Comparison of ENCODE assay signal across 1 cellular context in the genomic region with DNA sequence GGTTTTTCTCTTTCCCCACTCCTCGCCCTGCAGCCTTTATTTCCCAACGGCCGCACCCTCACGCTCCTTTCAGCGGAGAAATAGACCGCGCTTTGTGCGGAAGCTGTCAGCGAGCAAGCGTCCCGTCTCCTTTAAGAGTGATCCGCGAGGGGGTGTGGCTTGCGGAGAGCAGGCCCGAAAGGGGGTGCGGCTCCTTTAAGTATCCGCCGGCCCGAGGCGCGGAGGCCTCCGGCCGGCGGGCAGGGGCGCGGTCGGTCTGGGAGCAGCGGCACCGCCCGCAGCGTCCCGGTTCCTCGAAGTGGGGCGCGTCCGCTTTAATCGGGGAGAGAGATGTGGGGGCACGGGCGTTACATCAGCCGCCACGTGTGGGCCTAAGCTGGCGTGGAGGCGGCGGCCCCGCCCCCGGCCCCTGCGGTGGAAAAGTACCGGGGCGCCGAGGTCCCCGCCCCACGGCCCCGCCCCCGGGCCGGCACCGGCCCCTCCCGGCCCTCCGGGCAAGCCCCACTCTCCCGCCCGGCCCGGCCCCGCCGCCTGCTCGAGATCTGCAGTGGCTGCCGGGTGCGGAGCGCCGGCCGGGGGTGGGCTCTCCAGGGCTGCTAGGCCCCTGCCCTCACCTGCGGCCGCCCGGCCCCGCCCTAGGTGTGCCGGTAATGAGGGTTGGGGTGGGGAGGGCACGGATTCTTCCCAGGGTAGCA.
TF ChIP-seq lines count a peak whose summit lies in the region.

No MANE protein-coding gene starts in this region.

TF ChIP-seq in K562, 482 proteins besides CTCF, POLR2A, EP300 and RAD21 (continued from another document and continues in another):
- 0 out of 2 replicates have a peak, but pooled peaks have one; percentile 30 for TF ChIP-seq RBM34 (IDR thresholded peaks at IDR 0.05; ENCODE audit: borderline replicate concordance, insufficient read depth, low read length)
- TF ChIP-seq ZNF79 (CRISPR knock-in tag; IDR thresholded peaks at IDR 0.05; ENCODE audit: low read depth): no peak
- peak; percentile 30; the same call in 1 of the 2 replicates for TF ChIP-seq CBX1 (IDR thresholded peaks at IDR 0.05; ENCODE audit: low read depth)
- TF ChIP-seq, protein P1, sequence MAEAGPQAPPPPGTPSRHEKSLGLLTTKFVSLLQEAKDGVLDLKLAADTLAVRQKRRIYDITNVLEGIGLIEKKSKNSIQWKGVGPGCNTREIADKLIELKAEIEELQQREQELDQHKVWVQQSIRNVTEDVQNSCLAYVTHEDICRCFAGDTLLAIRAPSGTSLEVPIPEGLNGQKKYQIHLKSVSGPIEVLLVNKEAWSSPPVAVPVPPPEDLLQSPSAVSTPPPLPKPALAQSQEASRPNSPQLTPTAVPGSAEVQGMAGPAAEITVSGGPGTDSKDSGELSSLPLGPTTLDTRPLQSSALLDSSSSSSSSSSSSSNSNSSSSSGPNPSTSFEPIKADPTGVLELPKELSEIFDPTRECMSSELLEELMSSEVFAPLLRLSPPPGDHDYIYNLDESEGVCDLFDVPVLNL (CRISPR knock-in tag; IDR thresholded peaks at IDR 0.05; ENCODE audit: low read depth): no peak
- no peak for TF ChIP-seq PHF21A (IDR thresholded peaks at IDR 0.05; ENCODE audit: borderline replicate concordance, low read depth)
- no peak for TF ChIP-seq ZNF175 (CRISPR knock-in tag; IDR thresholded peaks at IDR 0.05; ENCODE audit: low read depth)
- TF ChIP-seq BRD9 (IDR thresholded peaks at IDR 0.05; ENCODE audit: low read depth, partially characterized antibody): no peak
- no peak for TF ChIP-seq SNAPC5 (CRISPR knock-in tag; IDR thresholded peaks at IDR 0.05)
- TF ChIP-seq, protein P2, sequence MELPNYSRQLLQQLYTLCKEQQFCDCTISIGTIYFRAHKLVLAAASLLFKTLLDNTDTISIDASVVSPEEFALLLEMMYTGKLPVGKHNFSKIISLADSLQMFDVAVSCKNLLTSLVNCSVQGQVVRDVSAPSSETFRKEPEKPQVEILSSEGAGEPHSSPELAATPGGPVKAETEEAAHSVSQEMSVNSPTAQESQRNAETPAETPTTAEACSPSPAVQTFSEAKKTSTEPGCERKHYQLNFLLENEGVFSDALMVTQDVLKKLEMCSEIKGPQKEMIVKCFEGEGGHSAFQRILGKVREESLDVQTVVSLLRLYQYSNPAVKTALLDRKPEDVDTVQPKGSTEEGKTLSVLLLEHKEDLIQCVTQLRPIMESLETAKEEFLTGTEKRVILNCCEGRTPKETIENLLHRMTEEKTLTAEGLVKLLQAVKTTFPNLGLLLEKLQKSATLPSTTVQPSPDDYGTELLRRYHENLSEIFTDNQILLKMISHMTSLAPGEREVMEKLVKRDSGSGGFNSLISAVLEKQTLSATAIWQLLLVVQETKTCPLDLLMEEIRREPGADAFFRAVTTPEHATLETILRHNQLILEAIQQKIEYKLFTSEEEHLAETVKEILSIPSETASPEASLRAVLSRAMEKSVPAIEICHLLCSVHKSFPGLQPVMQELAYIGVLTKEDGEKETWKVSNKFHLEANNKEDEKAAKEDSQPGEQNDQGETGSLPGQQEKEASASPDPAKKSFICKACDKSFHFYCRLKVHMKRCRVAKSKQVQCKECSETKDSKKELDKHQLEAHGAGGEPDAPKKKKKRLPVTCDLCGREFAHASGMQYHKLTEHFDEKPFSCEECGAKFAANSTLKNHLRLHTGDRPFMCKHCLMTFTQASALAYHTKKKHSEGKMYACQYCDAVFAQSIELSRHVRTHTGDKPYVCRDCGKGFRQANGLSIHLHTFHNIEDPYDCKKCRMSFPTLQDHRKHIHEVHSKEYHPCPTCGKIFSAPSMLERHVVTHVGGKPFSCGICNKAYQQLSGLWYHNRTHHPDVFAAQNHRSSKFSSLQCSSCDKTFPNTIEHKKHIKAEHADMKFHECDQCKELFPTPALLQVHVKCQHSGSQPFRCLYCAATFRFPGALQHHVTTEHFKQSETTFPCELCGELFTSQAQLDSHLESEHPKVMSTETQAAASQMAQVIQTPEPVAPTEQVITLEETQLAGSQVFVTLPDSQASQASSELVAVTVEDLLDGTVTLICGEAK (IDR thresholded peaks at IDR 0.05): no peak; the same call in 1 of the 2 replicates
- TF ChIP-seq, protein P2 (CRISPR knock-in tag; IDR thresholded peaks at IDR 0.05): no peak
- peak; percentile 57; the same call in 1 of the 2 replicates for TF ChIP-seq RNF2 (IDR thresholded peaks at IDR 0.05)
- peak; percentile 38; the same call in 1 of the 2 replicates for TF ChIP-seq ZBTB7A (IDR thresholded peaks at IDR 0.05; ENCODE audit: borderline replicate concordance, control insufficient read depth, low read depth, low read length)
- peak; percentile 61; the same call in 1 of the 2 replicates for TF ChIP-seq ETV5 (CRISPR knock-in tag; IDR thresholded peaks at IDR 0.05; ENCODE audit: low read depth)
- no peak for TF ChIP-seq SNRNP70 (optimal IDR thresholded peaks at IDR 0.05; ENCODE audit: low read depth, low read length)
- TF ChIP-seq ZSCAN29 (IDR thresholded peaks at IDR 0.05): no peak; the same call in 1 of the 2 replicates
- TF ChIP-seq NCOA6 (IDR thresholded peaks at IDR 0.05): no peak
- TF ChIP-seq NFIC (IDR thresholded peaks at IDR 0.05): no peak
- no peak for TF ChIP-seq SRSF1 (IDR thresholded peaks at IDR 0.05; ENCODE audit: low read depth, low read length)
- TF ChIP-seq ZMIZ1 (IDR thresholded peaks at IDR 0.05; ENCODE audit: low read depth in 2 of 2, low read length in 2 of 2): no peak; a peak in 1 of 4 replicates
- no peak for TF ChIP-seq MAFF (IDR thresholded peaks at IDR 0.05; ENCODE audit: low read length)
- TF ChIP-seq, protein P3, sequence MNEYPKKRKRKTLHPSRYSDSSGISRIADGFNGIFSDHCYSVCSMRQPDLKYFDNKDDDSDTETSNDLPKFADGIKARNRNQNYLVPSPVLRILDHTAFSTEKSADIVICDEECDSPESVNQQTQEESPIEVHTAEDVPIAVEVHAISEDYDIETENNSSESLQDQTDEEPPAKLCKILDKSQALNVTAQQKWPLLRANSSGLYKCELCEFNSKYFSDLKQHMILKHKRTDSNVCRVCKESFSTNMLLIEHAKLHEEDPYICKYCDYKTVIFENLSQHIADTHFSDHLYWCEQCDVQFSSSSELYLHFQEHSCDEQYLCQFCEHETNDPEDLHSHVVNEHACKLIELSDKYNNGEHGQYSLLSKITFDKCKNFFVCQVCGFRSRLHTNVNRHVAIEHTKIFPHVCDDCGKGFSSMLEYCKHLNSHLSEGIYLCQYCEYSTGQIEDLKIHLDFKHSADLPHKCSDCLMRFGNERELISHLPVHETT (CRISPR knock-in tag; conservative IDR thresholded peaks at IDR 0.05 in 1 of 2, IDR thresholded peaks at IDR 0.05 in 1 of 2): peak in 1 of 2 experiments; percentile 98; a peak in 2 of 4 replicates
- no peak for TF ChIP-seq ZNF146 (CRISPR knock-in tag; IDR thresholded peaks at IDR 0.05; ENCODE audit: unreplicated experiment)
- peak; percentile 49; the same call in 1 of the 2 replicates for TF ChIP-seq JUN (IDR thresholded peaks at IDR 0.05; ENCODE audit: borderline replicate concordance, low read depth, low read length)
- no peak for TF ChIP-seq JUN (CRISPR knock-in tag; IDR thresholded peaks at IDR 0.05; ENCODE audit: borderline replicate concordance)
- TF ChIP-seq SNIP1 (IDR thresholded peaks at IDR 0.05; ENCODE audit: low read depth): no peak
- TF ChIP-seq LCOR (CRISPR knock-in tag; IDR thresholded peaks at IDR 0.05): peak; percentile 25; the same call in 1 of the 2 replicates
- TF ChIP-seq SAFB (IDR thresholded peaks at IDR 0.05; ENCODE audit: borderline replicate concordance, low read depth, low read length): no peak; the same call in 1 of the 2 replicates
- TF ChIP-seq ZNF232 (CRISPR knock-in tag; IDR thresholded peaks at IDR 0.05): no peak
- TF ChIP-seq ILF3 (IDR thresholded peaks at IDR 0.05; ENCODE audit: borderline replicate concordance): 0 out of 2 replicates have a peak, but pooled peaks have one; percentile 29
- no peak for TF ChIP-seq YBX1 (IDR thresholded peaks at IDR 0.05)
- TF ChIP-seq CUX1 (CRISPR knock-in tag; IDR thresholded peaks at IDR 0.05): no peak
